ENCODE assay signal across 2 cellular contexts in the genomic region with DNA sequence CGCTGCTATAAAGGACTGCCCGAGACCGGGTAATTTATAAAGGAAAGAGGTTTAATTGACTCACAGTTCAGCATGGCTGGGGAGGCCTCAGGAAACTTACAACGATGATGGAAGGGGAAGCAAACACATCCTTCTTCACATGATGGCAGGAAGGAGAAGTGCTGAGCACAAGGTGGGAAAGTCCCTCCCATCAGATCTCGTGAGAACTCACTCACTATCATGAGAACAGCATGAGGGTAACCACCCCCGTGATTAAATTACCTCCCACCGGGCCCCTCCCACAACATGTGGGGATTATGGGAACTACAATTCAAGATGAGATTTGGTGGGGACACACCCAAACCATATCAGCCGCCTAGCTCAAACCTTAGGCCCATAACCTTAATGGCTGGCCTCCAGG.
TF ChIP-seq lines count a peak whose summit lies in the region.

No MANE protein-coding gene starts in this region.

TF ChIP-seq in K562, 482 proteins besides CTCF, POLR2A, EP300 and RAD21:
- TF ChIP-seq CHD2 (IDR thresholded peaks at IDR 0.05; ENCODE audit: low read depth, low read length): peak; percentile 65

TF ChIP-seq in H1, 55 proteins besides CTCF, POLR2A, EP300 and RAD21:
- peak; percentile 22; the same call in 1 of the 2 replicates for TF ChIP-seq CHD2 (IDR thresholded peaks at IDR 0.05; ENCODE audit: low read length)
